ENCODE assay signal across 1 cellular context in the genomic region with DNA sequence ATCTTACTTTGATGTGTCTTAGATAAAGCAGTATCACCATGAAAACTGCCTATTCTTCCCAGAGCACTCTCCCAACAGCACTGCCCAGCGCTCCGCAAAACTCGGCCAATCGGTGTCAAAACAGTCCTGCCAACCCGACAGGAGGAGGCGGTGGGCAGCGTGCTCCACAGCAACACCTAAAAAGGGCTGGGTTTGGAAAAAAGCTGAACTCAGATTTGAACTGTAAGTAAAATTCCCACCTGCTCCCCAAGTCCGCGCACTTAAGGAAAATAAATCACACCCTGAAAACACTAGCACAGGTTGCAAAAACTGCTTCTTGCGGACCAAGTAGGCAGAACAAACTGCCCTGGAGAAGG.
TF ChIP-seq lines count a peak whose summit lies in the region.

No MANE protein-coding gene starts in this region.

TF ChIP-seq in SK-N-SH treated with all-trans-retinoic acid at 6 μM for 48 hours, 23 proteins besides CTCF, POLR2A, EP300 and RAD21 (continued from another document):
- TF ChIP-seq, protein P1, sequence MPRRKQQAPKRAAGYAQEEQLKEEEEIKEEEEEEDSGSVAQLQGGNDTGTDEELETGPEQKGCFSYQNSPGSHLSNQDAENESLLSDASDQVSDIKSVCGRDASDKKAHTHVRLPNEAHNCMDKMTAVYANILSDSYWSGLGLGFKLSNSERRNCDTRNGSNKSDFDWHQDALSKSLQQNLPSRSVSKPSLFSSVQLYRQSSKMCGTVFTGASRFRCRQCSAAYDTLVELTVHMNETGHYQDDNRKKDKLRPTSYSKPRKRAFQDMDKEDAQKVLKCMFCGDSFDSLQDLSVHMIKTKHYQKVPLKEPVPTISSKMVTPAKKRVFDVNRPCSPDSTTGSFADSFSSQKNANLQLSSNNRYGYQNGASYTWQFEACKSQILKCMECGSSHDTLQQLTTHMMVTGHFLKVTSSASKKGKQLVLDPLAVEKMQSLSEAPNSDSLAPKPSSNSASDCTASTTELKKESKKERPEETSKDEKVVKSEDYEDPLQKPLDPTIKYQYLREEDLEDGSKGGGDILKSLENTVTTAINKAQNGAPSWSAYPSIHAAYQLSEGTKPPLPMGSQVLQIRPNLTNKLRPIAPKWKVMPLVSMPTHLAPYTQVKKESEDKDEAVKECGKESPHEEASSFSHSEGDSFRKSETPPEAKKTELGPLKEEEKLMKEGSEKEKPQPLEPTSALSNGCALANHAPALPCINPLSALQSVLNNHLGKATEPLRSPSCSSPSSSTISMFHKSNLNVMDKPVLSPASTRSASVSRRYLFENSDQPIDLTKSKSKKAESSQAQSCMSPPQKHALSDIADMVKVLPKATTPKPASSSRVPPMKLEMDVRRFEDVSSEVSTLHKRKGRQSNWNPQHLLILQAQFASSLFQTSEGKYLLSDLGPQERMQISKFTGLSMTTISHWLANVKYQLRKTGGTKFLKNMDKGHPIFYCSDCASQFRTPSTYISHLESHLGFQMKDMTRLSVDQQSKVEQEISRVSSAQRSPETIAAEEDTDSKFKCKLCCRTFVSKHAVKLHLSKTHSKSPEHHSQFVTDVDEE (CRISPR knock-in tag; IDR thresholded peaks at IDR 0.05): no peak
- TF ChIP-seq, protein P2, sequence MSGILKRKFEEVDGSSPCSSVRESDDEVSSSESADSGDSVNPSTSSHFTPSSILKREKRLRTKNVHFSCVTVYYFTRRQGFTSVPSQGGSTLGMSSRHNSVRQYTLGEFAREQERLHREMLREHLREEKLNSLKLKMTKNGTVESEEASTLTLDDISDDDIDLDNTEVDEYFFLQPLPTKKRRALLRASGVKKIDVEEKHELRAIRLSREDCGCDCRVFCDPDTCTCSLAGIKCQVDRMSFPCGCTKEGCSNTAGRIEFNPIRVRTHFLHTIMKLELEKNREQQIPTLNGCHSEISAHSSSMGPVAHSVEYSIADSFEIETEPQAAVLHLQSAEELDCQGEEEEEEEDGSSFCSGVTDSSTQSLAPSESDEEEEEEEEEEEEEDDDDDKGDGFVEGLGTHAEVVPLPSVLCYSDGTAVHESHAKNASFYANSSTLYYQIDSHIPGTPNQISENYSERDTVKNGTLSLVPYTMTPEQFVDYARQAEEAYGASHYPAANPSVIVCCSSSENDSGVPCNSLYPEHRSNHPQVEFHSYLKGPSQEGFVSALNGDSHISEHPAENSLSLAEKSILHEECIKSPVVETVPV (CRISPR knock-in tag; IDR thresholded peaks at IDR 0.05): no peak
TF ChIP-seq in SK-N-SH treated with all-trans-retinoic acid at 6 μM for 48 hours: peak in this region for 0.
